ENCODE assay signal across 22 cellular contexts in the genomic region with DNA sequence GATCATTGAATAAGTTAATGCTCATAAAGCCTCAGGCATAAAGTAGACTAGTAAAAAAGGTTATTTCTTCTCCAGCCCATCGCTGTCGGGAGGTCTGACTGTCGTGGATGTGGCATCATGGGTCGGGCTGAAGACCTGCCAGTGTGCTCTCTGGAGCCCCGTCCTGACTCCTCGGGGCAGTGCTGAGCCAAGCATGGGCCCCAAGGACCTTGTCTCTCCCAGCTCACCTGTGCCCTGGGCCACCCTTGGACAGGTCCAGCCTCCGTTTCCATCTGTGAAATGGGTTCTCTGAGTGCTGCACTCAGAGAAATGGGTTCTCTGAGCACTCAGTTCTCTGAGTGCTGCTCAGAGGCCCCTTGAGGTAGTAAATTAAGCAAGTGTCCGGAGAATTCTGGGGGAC.
A peak's percentile ranks its signal among the peaks of the same experiment; 100 is the strongest.
DNase-seq lines count a peak whose midpoint lies in the region; ATAC-seq and TF ChIP-seq lines count a peak whose summit lies in the region.
"Had no signal": no experiment of that assay in that cellular context is flagged by ENCODE, and none has a peak within 500 bp of the region (broad histone marks: within the 10 kb centered on the region; RNA-seq: fewer than 3 reads in every experiment).

No MANE protein-coding gene starts in this region.

- no peaks in the 10 kb centered on the region for H3K36me3 ChIP-seq in heart left ventricle
- no peaks in the 10 kb centered on the region for H3K36me3 ChIP-seq in esophagus squamous epithelium
- H3K36me3 ChIP-seq in parathyroid adenoma (ENCODE audit: control insufficient read depth, insufficient read depth, low read length), result no peaks in the 10 kb centered on the region
- H3K36me3 ChIP-seq in uterus, result no peaks in the 10 kb centered on the region
- H3K36me3 ChIP-seq: esophagus muscularis mucosa, gastroesophageal sphincter, neutrophil, SJCRH30 had no signal

- DNase-seq in heart left ventricle (peak in 1 of 5 donors; percentile 8), Right ventricle myocardium inferior (ENCODE audit: missing footprints) (no peak), esophagus squamous epithelium (lab: John Stamatoyannopoulos, UW) (no peak), uterus (peak; percentile 6 to 9), Calu3 (no peak), NCI-H526 (lab: John Stamatoyannopoulos, UW) (no peak)
- DNase-seq: activated CD4-positive, alpha-beta T cell treated with anti-CD3 and anti-CD28 coated beads, Interleukin-2, amount 50 U/mL, for 4 hours; activated T-cell treated with anti-CD3 and anti-CD28 coated beads, Interleukin-2, amount 50 U/mL, for 72 hours; effector memory CD8-positive, alpha-beta T cell; EL; NCI-H226; SJCRH30; stimulated activated CD8-positive, alpha-beta memory T cell treated with anti-CD3 and anti-CD28 coated beads, Interleukin-4, amount 100 ng/mL, for 48 hours; T-helper 2 cell had no signal

- H3K4me3 Mint-ChIP-seq in Calu3 (ENCODE audit: low read depth, unreplicated experiment), result no peak overlapping the region
- H3K4me3 Mint-ChIP-seq: activated T-cell treated with anti-CD3 and anti-CD28 coated beads, Interleukin-2, amount 50 U/mL, for 72 hours; effector memory CD8-positive, alpha-beta T cell; GM23338; memory B cell had no signal

- H3K4me3 ChIP-seq in heart left ventricle (no peak overlapping the region), esophagus squamous epithelium (no peak overlapping the region), parathyroid adenoma (ENCODE audit: low read depth, low read length) (no peak overlapping the region), uterus (no peak overlapping the region)
- H3K4me3 ChIP-seq: esophagus muscularis mucosa, gastroesophageal sphincter, GM23338, SJCRH30 had no signal

- TF ChIP-seq CTCF in heart left ventricle (IDR thresholded peaks at IDR 0.05) (no peak), esophagus squamous epithelium (IDR thresholded peaks at IDR 0.05) (no peak), parathyroid adenoma (IDR thresholded peaks at IDR 0.05) (no peak), uterus (IDR thresholded peaks at IDR 0.05) (no peak), Calu3 (IDR thresholded peaks at IDR 0.05; ENCODE audit: unreplicated experiment) (no peak)

- 85 to 100% (median 92%) methylated on average over 5 to 8 of the region's 8 CpGs for WGBS in heart left ventricle, 4 donors
- 92 to 98% methylated on average over 6 to 7 of the region's 8 CpGs for WGBS in esophagus squamous epithelium, 2 donors

- no peaks in the 10 kb centered on the region for H3K79me2 ChIP-seq in parathyroid adenoma

- no peak overlapping the region for H2AFZ ChIP-seq in parathyroid adenoma
- H2AFZ ChIP-seq: GM23338 had no signal

- peaks cover 3 to 66% (median 41%) of the 10 kb centered on the region in 12 donors for H3K4me1 ChIP-seq in heart left ventricle
- peaks cover 35 to 60% (median 36%) of the 10 kb centered on the region in 3 donors for H3K4me1 ChIP-seq in esophagus squamous epithelium
- peaks cover 25% of the 10 kb centered on the region for H3K4me1 ChIP-seq in parathyroid adenoma
- peaks cover 0 to 6% of the 10 kb centered on the region in 2 donors for H3K4me1 ChIP-seq in uterus

- no peaks in the 10 kb centered on the region for H3K9me3 Mint-ChIP-seq in Calu3 (ENCODE audit: low read depth, unreplicated experiment)
- H3K9me3 Mint-ChIP-seq: activated T-cell treated with anti-CD3 and anti-CD28 coated beads, Interleukin-2, amount 50 U/mL, for 72 hours; effector memory CD8-positive, alpha-beta T cell; GM23338; memory B cell had no signal

- H3K4me2 ChIP-seq in parathyroid adenoma (ENCODE audit: low read length), result no peak overlapping the region
- H3K4me2 ChIP-seq: GM23338 had no signal

- no TSS peak for BruUV-seq in Calu3 (replicated peaks; lab: Mats Ljungman, UMichigan)

- no peak overlapping the region for H3K9ac ChIP-seq in parathyroid adenoma

- no peaks in the 10 kb centered on the region for H3K9me3 ChIP-seq in heart left ventricle
- H3K9me3 ChIP-seq in esophagus squamous epithelium, result no peaks in the 10 kb centered on the region
- H3K9me3 ChIP-seq in parathyroid adenoma (ENCODE audit: control insufficient read depth, low read length), result no peaks in the 10 kb centered on the region
- no peaks in the 10 kb centered on the region for H3K9me3 ChIP-seq in uterus
- H3K9me3 ChIP-seq: esophagus muscularis mucosa, gastroesophageal sphincter, neutrophil, SJCRH30 had no signal

- no peak overlapping the region for H3K27ac Mint-ChIP-seq in Calu3 (ENCODE audit: unreplicated experiment)
- H3K27ac Mint-ChIP-seq: activated T-cell treated with anti-CD3 and anti-CD28 coated beads, Interleukin-2, amount 50 U/mL, for 72 hours; effector memory CD8-positive, alpha-beta T cell; GM23338; memory B cell had no signal

- H3K27ac ChIP-seq in heart left ventricle (peak overlapping the region; percentile 74 to 99 (median 90)), esophagus squamous epithelium (peak overlapping the region in 3 of 4 donors; percentile 66 to 72 (median 70)), parathyroid adenoma (peak overlapping the region; percentile 83), uterus (no peak overlapping the region)
- H3K27ac ChIP-seq: neutrophil, SJCRH30 had no signal

- no peaks in the 10 kb centered on the region for H3K36me3 Mint-ChIP-seq in Calu3 (ENCODE audit: insufficient read depth, unreplicated experiment)
- H3K36me3 Mint-ChIP-seq: memory B cell had no signal

- ATAC-seq in heart left ventricle (no peak), Right ventricle myocardium inferior (no peak), GM21367 (IDR thresholded peaks at IDR 0.05; ENCODE audit: unreplicated experiment) (no peak)
- ATAC-seq: activated T-cell treated with anti-CD3 and anti-CD28 coated beads, Interleukin-2, amount 50 U/mL, for 72 hours; effector memory CD8-positive, alpha-beta T cell; gastroesophageal sphincter; sciatic nerve had no signal

- CTCF ChIA-PET in Calu3 (lab: Charles Lee), result no interaction called here

- H3K27me3 ChIP-seq in heart left ventricle (no peaks in the 10 kb centered on the region), esophagus squamous epithelium (no peaks in the 10 kb centered on the region), parathyroid adenoma (ENCODE audit: control insufficient read depth, insufficient read depth, low read length) (no peaks in the 10 kb centered on the region), uterus (no peaks in the 10 kb centered on the region)
- H3K27me3 ChIP-seq: esophagus muscularis mucosa, gastroesophageal sphincter, neutrophil, SJCRH30 had no signal

- TF ChIP-seq POLR2A in heart left ventricle (IDR thresholded peaks at IDR 0.05), result no peak
- no peak for TF ChIP-seq POLR2A in esophagus squamous epithelium (IDR thresholded peaks at IDR 0.05)
- no peak for TF ChIP-seq POLR2A in uterus (IDR thresholded peaks at IDR 0.05)

- intact Hi-C loops in heart left ventricle (cut with DNase I) (loop anchor here in 7 of 10 donors (2.0 to 10.0 kb wide), 8 partner anchors 116 to 271 kb away; partner anchors contain the start of gene GADD45G (in 3 of the 7)), Right ventricle myocardium inferior (cut with DNase I) (loop anchor here (2.0 to 5.0 kb wide), 4 partner anchors 117 to 224 kb away; no protein-coding TSS in a partner anchor), esophagus squamous epithelium (cut with DNase I) (no loop called here), uterus (cut with DNase I; ENCODE audit: low total_unique reads) (no loop called here), Calu3 (cut with micrococcal nuclease; ENCODE audit: unreplicated experiment) (no loop called here)

- peaks cover 72% of the 10 kb centered on the region for H3K27me3 Mint-ChIP-seq in Calu3 (ENCODE audit: unreplicated experiment)
- H3K27me3 Mint-ChIP-seq: effector memory CD8-positive, alpha-beta T cell had no signal

- H3K4me1 Mint-ChIP-seq in Calu3 (ENCODE audit: low read depth, unreplicated experiment), result no peaks in the 10 kb centered on the region

Comparison
In these comparisons a context has a peak if more than half of its experiments do, and no peak if none do; other contexts are left out.
1. DNase-seq: peak in uterus (2 of 2); none in Right ventricle myocardium inferior (single experiment), esophagus squamous epithelium (single experiment), Calu3 (single experiment) and NCI-H526 (0 of 2).
2. H3K27ac ChIP-seq: peak in heart left ventricle (12 of 12), esophagus squamous epithelium (3 of 4) and parathyroid adenoma (single experiment); none in uterus (0 of 2).
3. intact Hi-C loops: an anchor here in heart left ventricle (2.0 to 10.0 kb wide) and Right ventricle myocardium inferior (2.0 to 5.0 kb wide); none called in esophagus squamous epithelium, uterus and Calu3.